Comparison of ENCODE assay signal across 16 cellular contexts in the genomic region with DNA sequence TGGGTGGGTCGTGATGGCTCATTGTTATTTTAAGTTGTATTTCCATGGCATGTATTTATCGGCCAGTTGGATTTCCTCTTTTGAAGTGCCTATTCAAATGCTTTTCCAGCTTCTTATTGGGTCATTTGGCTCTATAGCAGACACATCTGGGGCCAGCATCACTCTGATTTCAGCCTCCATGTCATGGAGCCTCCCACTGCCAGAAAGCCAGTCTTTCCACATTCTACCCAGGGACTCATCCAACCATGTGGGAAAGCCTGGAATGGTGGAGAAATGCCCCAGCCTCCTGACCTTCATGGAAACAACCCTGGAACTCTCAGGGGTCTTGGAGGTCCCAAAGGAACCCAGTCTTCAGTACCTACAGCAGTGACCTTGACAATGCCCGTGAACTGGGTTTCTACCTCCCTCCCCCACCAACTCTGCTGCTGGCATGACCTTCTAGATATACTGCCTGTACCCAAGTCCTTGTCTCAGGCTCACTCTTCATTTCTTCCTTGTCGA. TPM values are rescaled to one million over a fixed set of nuclear protein-coding genes. Genes with fewer than 3 reads are reported as not detected.
A peak's percentile ranks its signal among the peaks of the same experiment; 100 is the strongest.
DNase-seq lines count a peak whose midpoint lies in the region; ATAC-seq and TF ChIP-seq lines count a peak whose summit lies in the region.
"Had no signal": no experiment of that assay in that cellular context is flagged by ENCODE, and none has a peak within 500 bp of the region (broad histone marks: within the 10 kb centered on the region; RNA-seq: fewer than 3 reads in every experiment).

No MANE protein-coding gene starts in this region.

- H4K8ac ChIP-seq in neuronal stem cell (ENCODE audit: low read depth, low read length), result no peak overlapping the region

- H3K4me3 Mint-ChIP-seq in activated naive CD4-positive, alpha-beta T cell treated with anti-CD3 and anti-CD28 coated beads, Interleukin-2, amount 50 U/mL, for 24 hours, result no peak overlapping the region
- no peak overlapping the region for H3K4me3 Mint-ChIP-seq in effector memory CD8-positive, alpha-beta T cell

- H3K27ac Mint-ChIP-seq in activated naive CD4-positive, alpha-beta T cell treated with anti-CD3 and anti-CD28 coated beads, Interleukin-2, amount 50 U/mL, for 24 hours, result peak overlapping the region; percentile 32
- peak overlapping the region; percentile 34 to 60 for H3K27ac Mint-ChIP-seq in effector memory CD8-positive, alpha-beta T cell

- H3K36me3 ChIP-seq in neuronal stem cell (replicated peaks in 1 of 2; ENCODE audit: control insufficient read depth in 2 of 2, insufficient read depth in 2 of 2, low read length in 2 of 2), result no peaks in the 10 kb centered on the region

- no peak overlapping the region for H3K4ac ChIP-seq in neuronal stem cell (ENCODE audit: low read length)

- H2BK15ac ChIP-seq in neuronal stem cell (ENCODE audit: low read length), result no peak overlapping the region

- peaks cover 4% of the 10 kb centered on the region for H3K36me3 Mint-ChIP-seq in activated naive CD4-positive, alpha-beta T cell treated with anti-CD3 and anti-CD28 coated beads, Interleukin-2, amount 50 U/mL, for 24 hours
- H3K36me3 Mint-ChIP-seq in effector memory CD8-positive, alpha-beta T cell (ENCODE audit: insufficient read depth), result peaks cover 3% of the 10 kb centered on the region

- peaks cover 8% of the 10 kb centered on the region for H3K9me3 Mint-ChIP-seq in activated naive CD4-positive, alpha-beta T cell treated with anti-CD3 and anti-CD28 coated beads, Interleukin-2, amount 50 U/mL, for 24 hours
- peaks cover 0 to 2% of the 10 kb centered on the region in 2 donors for H3K9me3 Mint-ChIP-seq in effector memory CD8-positive, alpha-beta T cell

- H2BK120ac ChIP-seq in neuronal stem cell (ENCODE audit: low read depth, low read length), result no peak overlapping the region

- H3K4me1 Mint-ChIP-seq in activated naive CD4-positive, alpha-beta T cell treated with anti-CD3 and anti-CD28 coated beads, Interleukin-2, amount 50 U/mL, for 24 hours, result peaks cover 50% of the 10 kb centered on the region
- peaks cover 51 to 66% of the 10 kb centered on the region in 2 donors for H3K4me1 Mint-ChIP-seq in effector memory CD8-positive, alpha-beta T cell (ENCODE audit: low read depth in 2 of 2)

- no peaks in the 10 kb centered on the region for H3K79me1 ChIP-seq in neuronal stem cell (ENCODE audit: low read depth, low read length)

- no peak overlapping the region for H4K91ac ChIP-seq in neuronal stem cell (ENCODE audit: low read depth, low read length, poor library complexity)

- H2BK12ac ChIP-seq in neuronal stem cell (ENCODE audit: low read length), result peak overlapping the region; percentile 60

- no peak for ATAC-seq in effector memory CD8-positive, alpha-beta T cell (replicated peaks)
- no peak for ATAC-seq in HG03342 (IDR thresholded peaks at IDR 0.05; ENCODE audit: unreplicated experiment)
- ATAC-seq: HCT116 had no signal

- H3K14ac ChIP-seq in neuronal stem cell (ENCODE audit: low read length), result no peak overlapping the region

- H3K23ac ChIP-seq in neuronal stem cell (ENCODE audit: low read depth, low read length, poor library complexity), result no peak overlapping the region

- no peak overlapping the region for H3K18ac ChIP-seq in neuronal stem cell (ENCODE audit: low read length)

- no peak overlapping the region for H3K4me3 ChIP-seq in neuronal stem cell (ENCODE audit: low read length in 2 of 2)
- H3K4me3 ChIP-seq: GM23248 had no signal

- no peak for DNase-seq in activated naive CD4-positive, alpha-beta T cell treated with Interleukin-2 at 50 U/mL for 16 hours
- DNase-seq in effector memory CD8-positive, alpha-beta T cell, result no peak
- DNase-seq in neuronal stem cell (ENCODE audit: low spot score) (no peak), HEK293T (ENCODE audit: extremely low spot score) (no peak), NCI-H187 (lab: John Stamatoyannopoulos, UW) (no peak)
- DNase-seq: DND-41, GM23248, NCI-H1417, NCI-H2029, NCI-H2171 treated with DMSO at 0.1 percent for 48 hours, NCI-H748 treated with DMSO at 0.1 percent for 48 hours, RPMI8226 had no signal

- H3K27ac ChIP-seq in neuronal stem cell (replicated peaks; ENCODE audit: low read length), result no peak overlapping the region
- H3K27ac ChIP-seq: C4-2B, GM23248 had no signal

- no CpG with 5 or more reads among the region's 4 CpGs for WGBS in neuronal stem cell (ENCODE audit: extremely low coverage in 2 of 2, insufficient read length in 2 of 2, insufficient replicate concordance in 1 of 2), 2 donors

- POLR2A ChIA-PET in HEK293T (lab: Yijun Ruan, JAX), result no interaction called here

- no peak overlapping the region for H3K9ac ChIP-seq in neuronal stem cell (ENCODE audit: low read depth, low read length, poor library complexity)
- H3K9ac ChIP-seq: GM23248 had no signal

- H3K9me3 ChIP-seq in neuronal stem cell (replicated peaks in 1 of 2; ENCODE audit: control insufficient read depth in 2 of 2, insufficient read depth in 1 of 2, low read depth in 1 of 2, low read length in 2 of 2), result no peaks in the 10 kb centered on the region

- no peak overlapping the region for H2AFZ ChIP-seq in neuronal stem cell (ENCODE audit: low read length)
- H2AFZ ChIP-seq: GM23248 had no signal

- no peak overlapping the region for H2BK5ac ChIP-seq in neuronal stem cell (ENCODE audit: low read length)

- CTCF ChIA-PET in HEK293T (lab: Yijun Ruan, JAX), result no interaction called here

- H3K27me3 ChIP-seq in neuronal stem cell (ENCODE audit: control insufficient read depth in 3 of 3, insufficient read depth in 3 of 3, low read depth in 1 of 3, low read length in 3 of 3), result no peaks in the 10 kb centered on the region

- H3K27me3 Mint-ChIP-seq in activated naive CD4-positive, alpha-beta T cell treated with anti-CD3 and anti-CD28 coated beads, Interleukin-2, amount 50 U/mL, for 24 hours, result no peaks in the 10 kb centered on the region
- H3K27me3 Mint-ChIP-seq in effector memory CD8-positive, alpha-beta T cell, result no peaks in the 10 kb centered on the region

- H3K4me1 ChIP-seq in neuronal stem cell (ENCODE audit: control insufficient read depth in 2 of 2, insufficient read depth in 1 of 2, low read depth in 1 of 2, low read length in 2 of 2), result peaks cover 0 to 3% of the 10 kb centered on the region in 2 donors

- no peak overlapping the region for H2AK5ac ChIP-seq in neuronal stem cell (ENCODE audit: low read depth, low read length)

- H3K4me2 ChIP-seq in neuronal stem cell (ENCODE audit: insufficient read depth, low read length, poor library complexity, severe bottlenecking), result no peak overlapping the region

TF ChIP-seq in HEK293T, 16 proteins besides CTCF, POLR2A, EP300 and RAD21:
- TF ChIP-seq SP1 (IDR thresholded peaks at IDR 0.05) (no peak), TARDBP (IDR thresholded peaks at IDR 0.05) (no peak), BHLHE40 (IDR thresholded peaks at IDR 0.05; ENCODE audit: borderline replicate concordance) (no peak), FOXM1 (IDR thresholded peaks at IDR 0.05; ENCODE audit: borderline replicate concordance) (no peak), ZNF384 (IDR thresholded peaks at IDR 0.05) (no peak), SUZ12 (IDR thresholded peaks at IDR 0.05) (no peak), FOXK2 (IDR thresholded peaks at IDR 0.05) (no peak), ARNT (IDR thresholded peaks at IDR 0.05) (no peak), CTBP1 (IDR thresholded peaks at IDR 0.05; ENCODE audit: borderline replicate concordance) (no peak)

RNA-seq across cellular contexts. Expression of a gene that starts 33.8 kb away (rescaled TPM):
- polyA plus RNA-seq in neuronal stem cell (2013, experiment 1 of 2), result 127 TPM
- 124 TPM for polyA plus RNA-seq in neuronal stem cell (2013, experiment 2 of 2)

RNA-seq across cellular contexts. Expression of a gene that starts 52.1 kb away (rescaled TPM):
- polyA plus RNA-seq in neuronal stem cell (2013, experiment 1 of 2), result 1.7 TPM
- polyA plus RNA-seq in neuronal stem cell (2013, experiment 2 of 2), result 1.7 TPM

RNA-seq across cellular contexts. Expression of a gene that starts 58.2 kb away (rescaled TPM):
- 6.4 TPM for polyA plus RNA-seq in neuronal stem cell (2013, experiment 1 of 2)
- polyA plus RNA-seq in neuronal stem cell (2013, experiment 2 of 2), result 6.3 TPM
